Comparison of ENCODE assay signal across 13 cellular contexts in genomic region chr1:184112176-184112948, GRCh38.
DNase-seq lines count a peak whose midpoint lies in the region; TF ChIP-seq lines count a peak whose summit lies in the region.
"Had no signal": no experiment of that assay in that cellular context is flagged by ENCODE, and none has a peak within 500 bp of the region (broad histone marks: within the 10 kb centered on the region; RNA-seq: fewer than 3 reads in every experiment).

No MANE protein-coding gene starts in this region.

- no peak for TF ChIP-seq RAD21 in neural cell (conservative IDR thresholded peaks at IDR 0.05)

- H3F3A ChIP-seq in neural cell (ENCODE audit: insufficient read depth, low read length, poor library complexity, severe bottlenecking): no peaks in the 10 kb centered on the region

- no peak for TF ChIP-seq POLR2A in sigmoid colon (IDR thresholded peaks at IDR 0.05)

- WGBS in mammary epithelial cell (ENCODE audit: low coverage, missing lambda C conversion rate): 90% methylated on average over 2 of the region's 2 CpGs
- WGBS in sigmoid colon, 2 donors: 56 to 78% methylated on average over 2 of the region's 2 CpGs

- TF ChIP-seq EP300 in neural cell (conservative IDR thresholded peaks at IDR 0.05; ENCODE audit: poor library complexity, severe bottlenecking): no peak
- no peak for TF ChIP-seq EP300 in sigmoid colon (IDR thresholded peaks at IDR 0.05)

- TF ChIP-seq CTCF in GM12865 (IDR thresholded peaks at IDR 0.05; ENCODE audit: insufficient read depth, low read depth, low read length, missing control alignments) (no peak), mammary epithelial cell (conservative IDR thresholded peaks at IDR 0.05 in 1 of 2, IDR thresholded peaks at IDR 0.05 in 1 of 2; ENCODE audit: extremely low read depth in 1 of 2, insufficient read depth in 1 of 2, low read depth in 1 of 2, low read length in 2 of 2) (no peak), neural cell (IDR thresholded peaks at IDR 0.05; ENCODE audit: poor library complexity, severe bottlenecking) (no peak), sigmoid colon (IDR thresholded peaks at IDR 0.05) (no peak)

- H2AFZ ChIP-seq in mammary epithelial cell (ENCODE audit: low read depth, low read length) (no peak overlapping the region), neural cell (ENCODE audit: low read depth, low read length) (no peak overlapping the region)

- BruUV-seq in mammary epithelial cell (replicated peaks; lab: Mats Ljungman, UMichigan): no TSS peak

- H3K9ac ChIP-seq in mammary epithelial cell (ENCODE audit: insufficient read depth, low read length) (no peak overlapping the region), neural cell (ENCODE audit: low read length) (no peak overlapping the region)

- H3K9me2 ChIP-seq in neural cell (ENCODE audit: insufficient read depth, low read length): no peaks in the 10 kb centered on the region

- dilution Hi-C loops in mammary epithelial cell (cut with HindIII; ENCODE audit: low sequenced_read_pairs): no loop called here

- DNase-seq in GM12865 (ENCODE audit: low read depth) (peak; percentile 6), M059J (ENCODE audit: low read depth) (peak; percentile 26), mammary epithelial cell (peak; percentile 77), sigmoid colon (no peak), dermis blood vessel endothelial cell (no peak), putamen (ENCODE audit: low spot score) (no peak)
- DNase-seq: C1 segment of cervical spinal cord; CD8-positive, alpha-beta memory T cell; H7; NCI-H187 treated with DMSO at 0.1 percent for 48 hours; NCI-H2227 treated with DMSO at 0.1 percent for 48 hours had no signal

- no peaks in the 10 kb centered on the region for H3K79me2 ChIP-seq in mammary epithelial cell (ENCODE audit: insufficient read depth, low read length)
- H3K79me2 ChIP-seq in neural cell (replicated peaks; ENCODE audit: insufficient read depth, low read length): no peaks in the 10 kb centered on the region

- H3K36me3 ChIP-seq in mammary epithelial cell (ENCODE audit: insufficient read depth, low read length) (no peaks in the 10 kb centered on the region), neural cell (ENCODE audit: insufficient read depth, low read length) (no peaks in the 10 kb centered on the region), sigmoid colon (no peaks in the 10 kb centered on the region)
- H3K36me3 ChIP-seq: SJSA1 had no signal

- no peak overlapping the region for H3K4me2 ChIP-seq in mammary epithelial cell (ENCODE audit: insufficient read depth, low read depth, low read length)
- no peak overlapping the region for H3K4me2 ChIP-seq in neural cell (ENCODE audit: low read length)

- H3K4me1 ChIP-seq in mammary epithelial cell (ENCODE audit: insufficient read depth, low read length) (peaks cover 4% of the 10 kb centered on the region), sigmoid colon (no peaks in the 10 kb centered on the region)
- H3K4me1 ChIP-seq: SJSA1 had no signal

- H3K27ac ChIP-seq in mammary epithelial cell (ENCODE audit: insufficient read depth, low read depth, low read length): no peak overlapping the region
- peak overlapping the region; percentile 75 for H3K27ac ChIP-seq in neural cell (ENCODE audit: low read length)
- H3K27ac ChIP-seq in sigmoid colon: no peak overlapping the region
- H3K27ac ChIP-seq: SJSA1 had no signal

- intact Hi-C loops in mammary epithelial cell (cut with micrococcal nuclease): loop anchor here (2.0 kb wide), 1 partner anchor 46 kb away; no protein-coding TSS in a partner anchor
- intact Hi-C loops in sigmoid colon (cut with DNase I): no loop called here

- in situ Hi-C loops in mammary epithelial cell (cut with MboI; ENCODE audit: low sequenced_read_pairs in 2 of 2): no loop called here

- H3K9me3 ChIP-seq in mammary epithelial cell (replicated peaks; ENCODE audit: insufficient read depth, low read length) (no peaks in the 10 kb centered on the region), neural cell (ENCODE audit: low read length) (no peaks in the 10 kb centered on the region), sigmoid colon (no peaks in the 10 kb centered on the region)
- H3K9me3 ChIP-seq: SJSA1 had no signal

- CTCF ChIA-PET in mammary epithelial cell (lab: Charles Lee; ENCODE audit: low non-redundant PET): no interaction called here

- H3K27me3 ChIP-seq in mammary epithelial cell (ENCODE audit: insufficient read depth, low read length) (no peaks in the 10 kb centered on the region), neural cell (ENCODE audit: insufficient read depth, low read depth, low read length) (no peaks in the 10 kb centered on the region), sigmoid colon (no peaks in the 10 kb centered on the region)
- H3K27me3 ChIP-seq: SJSA1 had no signal

- no peaks in the 10 kb centered on the region for H4K20me1 ChIP-seq in mammary epithelial cell (ENCODE audit: insufficient read depth, low read length)
- H4K20me1 ChIP-seq in neural cell (ENCODE audit: insufficient read depth): no peaks in the 10 kb centered on the region

- no peak overlapping the region for H3K4me3 ChIP-seq in GM12865 (ENCODE audit: low read depth, low read length)
- H3K4me3 ChIP-seq in mammary epithelial cell (replicated peaks in 1 of 3; ENCODE audit: insufficient read depth in 1 of 3, low read depth in 2 of 3, low read length in 3 of 3): no peak overlapping the region
- no peak overlapping the region for H3K4me3 ChIP-seq in neural cell (ENCODE audit: low read length)
- no peak overlapping the region for H3K4me3 ChIP-seq in sigmoid colon
- H3K4me3 ChIP-seq: SJSA1 had no signal

TF ChIP-seq in neural cell, 6 proteins besides CTCF, POLR2A, EP300 and RAD21:
- TF ChIP-seq SMC3 (conservative IDR thresholded peaks at IDR 0.05; ENCODE audit: poor library complexity): no peak
- no peak for TF ChIP-seq REST (IDR thresholded peaks at IDR 0.05; ENCODE audit: borderline replicate concordance)
- TF ChIP-seq POLR2AphosphoS5 (IDR thresholded peaks at IDR 0.05): no peak
- no peak for TF ChIP-seq TAF1 (IDR thresholded peaks at IDR 0.05; ENCODE audit: low read depth)
- TF ChIP-seq EZH2 (IDR thresholded peaks at IDR 0.05; ENCODE audit: borderline replicate concordance, insufficient read depth, low read length, poor library complexity, severe bottlenecking): no peak
- TF ChIP-seq MXI1 (conservative IDR thresholded peaks at IDR 0.05; ENCODE audit: poor library complexity, severe bottlenecking): no peak

Comparison
In these comparisons a context has a peak if more than half of its experiments do, and no peak if none do; other contexts are left out.
1. DNase-seq: peak in GM12865 (single experiment), M059J (single experiment) and mammary epithelial cell (single experiment); none in sigmoid colon (single experiment), dermis blood vessel endothelial cell (single experiment) and putamen (single experiment).